23 cellular contexts compared by ENCODE assay signal in genomic region chr13:59979589-59979988, GRCh38.
"Had no signal": no experiment of that assay in that cellular context is flagged by ENCODE, and none has a peak within 500 bp of the region (broad histone marks: within the 10 kb centered on the region; RNA-seq: fewer than 3 reads in every experiment).

No MANE protein-coding gene starts in this region.

- DNase-seq: Kasumi-1, KG1, MV-4-11, NCI-H1048, NCI-H1105, NCI-H1417, NCI-H1436 treated with DMSO at 0.1 percent for 48 hours, NCI-H1694, NCI-H187 treated with DMSO at 0.1 percent for 48 hours, NCI-H2029 treated with DMSO at 0.1 percent for 48 hours, NCI-H2171 treated with DMSO at 0.1 percent for 48 hours, NCI-H524, NCI-H526 treated with DMSO at 0.1 percent for 48 hours, NCI-H774, Right ventricle myocardium superior, RPMI8226, SIG-M5, SK-N-SH, SW 1271, T-cell had no signal

- H3K27me3 ChIP-seq: SJSA1 had no signal

- H3K4me3 Mint-ChIP-seq: T-cell had no signal

- H3K9me3 ChIP-seq: SJSA1, SK-N-SH had no signal

- H3K36me3 Mint-ChIP-seq: T-cell had no signal

- H3K4me1 ChIP-seq: SJSA1 had no signal

- H3K27ac Mint-ChIP-seq: T-cell had no signal

- H3K9me3 Mint-ChIP-seq: T-cell had no signal

- H3K4me3 ChIP-seq: SJSA1 had no signal

- H3K27ac ChIP-seq: HL-60, SJSA1 had no signal

- H3K9ac ChIP-seq: SK-N-SH had no signal

- FAIRE-seq: RCC 7860 had no signal
